In genomic region chr1:40823971-40824370, GRCh38 we compare ENCODE assay signal across 17 cellular contexts. TPM values are rescaled to one million over a fixed set of nuclear protein-coding genes. Genes with fewer than 3 reads are reported as not detected.
DNase-seq lines count a peak whose midpoint lies in the region; ATAC-seq and TF ChIP-seq lines count a peak whose summit lies in the region.
"Had no signal": no experiment of that assay in that cellular context is flagged by ENCODE, and none has a peak within 500 bp of the region (broad histone marks: within the 10 kb centered on the region; RNA-seq: fewer than 3 reads in every experiment).

No MANE protein-coding gene starts in this region.

- peaks cover 29% of the 10 kb centered on the region for H3K27me3 Mint-ChIP-seq in activated naive CD4-positive, alpha-beta T cell treated with anti-CD3 and anti-CD28 coated beads, Interleukin-2, amount 10 ng/mL, durations not matched to agents 7 days and 5 days
- no peaks in the 10 kb centered on the region; the same call in 1 of the 2 replicates for H3K27me3 Mint-ChIP-seq in WTC11 (ENCODE audit: low read depth)

- H3K79me1 ChIP-seq in neuronal stem cell (ENCODE audit: low read depth, low read length) = no peaks in the 10 kb centered on the region

- peak overlapping the region; percentile 99 for H2AK5ac ChIP-seq in neuronal stem cell (ENCODE audit: low read depth, low read length)

- no peak for ATAC-seq in activated naive CD4-positive, alpha-beta T cell treated with anti-CD3 and anti-CD28 coated beads, Interleukin-2, amount 50 U/mL, for 72 hours
- ATAC-seq in WTC11 = no peak

- no peaks in the 10 kb centered on the region for H3K9me3 Mint-ChIP-seq in activated naive CD4-positive, alpha-beta T cell treated with anti-CD3 and anti-CD28 coated beads, Interleukin-2, amount 10 ng/mL, durations not matched to agents 7 days and 5 days
- H3K9me3 Mint-ChIP-seq in activated naive CD4-positive, alpha-beta T cell treated with anti-CD3 and anti-CD28 coated beads, Interleukin-2, amount 50 U/mL, for 72 hours = no peaks in the 10 kb centered on the region
- no peaks in the 10 kb centered on the region for H3K9me3 Mint-ChIP-seq in WTC11

- peak overlapping the region; percentile 96 for H3K18ac ChIP-seq in neuronal stem cell (ENCODE audit: low read length)

- no peak overlapping the region for H2AFZ ChIP-seq in neuronal stem cell (ENCODE audit: low read length)

- peak overlapping the region; percentile 50 for H3K23ac ChIP-seq in neuronal stem cell (ENCODE audit: low read depth, low read length, poor library complexity)

- H2BK12ac ChIP-seq in neuronal stem cell (ENCODE audit: low read length) = peak overlapping the region; percentile 97

- H3K9me3 ChIP-seq in esophagus squamous epithelium (no peaks in the 10 kb centered on the region), neuronal stem cell (replicated peaks in 1 of 2; ENCODE audit: control insufficient read depth in 2 of 2, insufficient read depth in 1 of 2, low read depth in 1 of 2, low read length in 2 of 2) (no peaks in the 10 kb centered on the region), suprapubic skin (no peaks in the 10 kb centered on the region)

- H3K36me3 ChIP-seq in esophagus squamous epithelium (no peaks in the 10 kb centered on the region), neuronal stem cell (replicated peaks in 1 of 2; ENCODE audit: control insufficient read depth in 2 of 2, insufficient read depth in 2 of 2, low read length in 2 of 2) (no peaks in the 10 kb centered on the region), suprapubic skin (no peaks in the 10 kb centered on the region)

- peak overlapping the region; percentile 69 for H2BK5ac ChIP-seq in neuronal stem cell (ENCODE audit: low read length)

- no peak for TF ChIP-seq POLR2A in esophagus squamous epithelium (IDR thresholded peaks at IDR 0.05)
- TF ChIP-seq POLR2A in suprapubic skin (IDR thresholded peaks at IDR 0.05) = no peak

- H3K14ac ChIP-seq in neuronal stem cell (ENCODE audit: low read length) = peak overlapping the region; percentile 49

- H3K4ac ChIP-seq in neuronal stem cell (ENCODE audit: low read length) = peak overlapping the region; percentile 97

- H4K91ac ChIP-seq in neuronal stem cell (ENCODE audit: low read depth, low read length, poor library complexity) = peak overlapping the region; percentile 96

- POLR2A ChIA-PET in WTC11 (lab: Charles Lee) = no interaction called here

- no peak overlapping the region for H4K8ac ChIP-seq in neuronal stem cell (ENCODE audit: low read depth, low read length)

- H2BK15ac ChIP-seq in neuronal stem cell (ENCODE audit: low read length) = peak overlapping the region; percentile 97

- peak overlapping the region; percentile 75 for H3K27ac Mint-ChIP-seq in activated naive CD4-positive, alpha-beta T cell treated with anti-CD3 and anti-CD28 coated beads, Interleukin-2, amount 10 ng/mL, durations not matched to agents 7 days and 5 days
- peak overlapping the region in 1 of 2 donors; percentile 20 for H3K27ac Mint-ChIP-seq in activated naive CD4-positive, alpha-beta T cell treated with anti-CD3 and anti-CD28 coated beads, Interleukin-2, amount 50 U/mL, for 72 hours
- peak overlapping the region; percentile 44; the same call in 1 of the 2 replicates for H3K27ac Mint-ChIP-seq in WTC11

- H3K4me1 Mint-ChIP-seq in activated naive CD4-positive, alpha-beta T cell treated with anti-CD3 and anti-CD28 coated beads, Interleukin-2, amount 10 ng/mL, durations not matched to agents 7 days and 5 days = peaks cover 31% of the 10 kb centered on the region
- H3K4me1 Mint-ChIP-seq in WTC11 = peaks cover 29% of the 10 kb centered on the region

- no peak for DNase-seq in activated naive CD4-positive, alpha-beta T cell treated with anti-CD3 and anti-CD28 coated beads, Interleukin-2, amount 10 ng/mL, durations not matched to agents 7 days and 5 days
- DNase-seq in activated naive CD4-positive, alpha-beta T cell treated with anti-CD3 and anti-CD28 coated beads, Interleukin-2, amount 50 U/mL, for 72 hours (ENCODE audit: low spot score in 2 of 2) = no peak
- DNase-seq in WTC11 (ENCODE audit: low spot score) (no peak), esophagus squamous epithelium (lab: John Stamatoyannopoulos, UW) (no peak), neuronal stem cell (ENCODE audit: low spot score) (no peak), suprapubic skin (ENCODE audit: low spot score in 2 of 2) (no peak), NCI-H2196 treated with DMSO at 0.1 percent for 48 hours (lab: John Stamatoyannopoulos, UW; ENCODE audit: unreplicated experiment) (no peak)
- DNase-seq in activated effector memory CD4-positive, alpha-beta T cell treated with Interleukin-2 at 50 U/mL for 16 hours = no peak
- DNase-seq: COR-L47; NCI-H1436 treated with DMSO at 0.1 percent for 48 hours; NCI-H2081; NCI-H2227 treated with DMSO at 0.1 percent for 48 hours; NCI-H526 treated with DMSO at 0.1 percent for 48 hours; NK-92 treated with Interleukin-12 subunit alpha and Interleukin-12 subunit beta, amount 100 ng/mL, for 24 hours had no signal

- peak overlapping the region; percentile 34 for H3K9ac ChIP-seq in neuronal stem cell (ENCODE audit: low read depth, low read length, poor library complexity)

- CTCF ChIA-PET in activated naive CD4-positive, alpha-beta T cell treated with anti-CD3 and anti-CD28 coated beads, Interleukin-2, amount 10 ng/mL, durations not matched to agents 7 days and 5 days (lab: Charles Lee) = interaction anchor here (0.6 to 1.8 kb wide), 2 partner anchors 50 to 123 kb away, joined by 4 to 6 read pairs; no protein-coding TSS in a partner anchor
- CTCF ChIA-PET in WTC11 (lab: Charles Lee) = interaction anchor here (0.8 to 1.3 kb wide), 4 partner anchors 9 to 155 kb away, joined by 3 to 4 read pairs (median 4); no protein-coding TSS in a partner anchor

- H3K36me3 Mint-ChIP-seq in activated naive CD4-positive, alpha-beta T cell treated with anti-CD3 and anti-CD28 coated beads, Interleukin-2, amount 10 ng/mL, durations not matched to agents 7 days and 5 days = no peaks in the 10 kb centered on the region
- no peaks in the 10 kb centered on the region for H3K36me3 Mint-ChIP-seq in activated naive CD4-positive, alpha-beta T cell treated with anti-CD3 and anti-CD28 coated beads, Interleukin-2, amount 50 U/mL, for 72 hours
- no peaks in the 10 kb centered on the region for H3K36me3 Mint-ChIP-seq in WTC11

- no peak overlapping the region for H3K4me3 Mint-ChIP-seq in activated naive CD4-positive, alpha-beta T cell treated with anti-CD3 and anti-CD28 coated beads, Interleukin-2, amount 10 ng/mL, durations not matched to agents 7 days and 5 days
- no peak overlapping the region for H3K4me3 Mint-ChIP-seq in WTC11

- H3K27ac ChIP-seq in esophagus squamous epithelium (peak overlapping the region in 3 of 4 donors; percentile 30 to 49 (median 48)), neuronal stem cell (replicated peaks; ENCODE audit: low read length) (no peak overlapping the region), suprapubic skin (no peak overlapping the region)
- H3K27ac ChIP-seq: 22Rv1, C4-2B, RWPE1 had no signal

- WGBS in esophagus squamous epithelium, 2 donors = 71 to 82% methylated on average over 1 to 2 of the region's 17 CpGs
- no CpG with 5 or more reads among the region's 17 CpGs for WGBS in neuronal stem cell (ENCODE audit: extremely low coverage in 2 of 2, insufficient read length in 2 of 2, insufficient replicate concordance in 1 of 2), 2 donors
- WGBS in suprapubic skin = 93% methylated on average over 8 of the region's 17 CpGs

- H2BK120ac ChIP-seq in neuronal stem cell (ENCODE audit: low read depth, low read length) = peak overlapping the region; percentile 69

- H3K4me2 ChIP-seq in neuronal stem cell (ENCODE audit: insufficient read depth, low read length, poor library complexity, severe bottlenecking) = no peak overlapping the region

- no peak for TF ChIP-seq EP300 in suprapubic skin (IDR thresholded peaks at IDR 0.05)

- TF ChIP-seq CTCF in WTC11 (IDR thresholded peaks at IDR 0.05) = no peak
- TF ChIP-seq CTCF in esophagus squamous epithelium (IDR thresholded peaks at IDR 0.05) = no peak
- TF ChIP-seq CTCF in suprapubic skin (IDR thresholded peaks at IDR 0.05) = no peak

- peaks cover 0 to 26% (median 6%) of the 10 kb centered on the region in 3 donors for H3K4me1 ChIP-seq in esophagus squamous epithelium
- H3K4me1 ChIP-seq in neuronal stem cell (ENCODE audit: control insufficient read depth in 2 of 2, insufficient read depth in 1 of 2, low read depth in 1 of 2, low read length in 2 of 2) = peaks cover 16 to 44% of the 10 kb centered on the region in 2 donors
- no peaks in the 10 kb centered on the region for H3K4me1 ChIP-seq in suprapubic skin

- H3K27me3 ChIP-seq in esophagus squamous epithelium = no peaks in the 10 kb centered on the region
- H3K27me3 ChIP-seq in neuronal stem cell (ENCODE audit: control insufficient read depth in 3 of 3, insufficient read depth in 3 of 3, low read depth in 1 of 3, low read length in 3 of 3) = peaks cover 0 to 74% (median 5%) of the 10 kb centered on the region in 3 experiments
- H3K27me3 ChIP-seq in suprapubic skin = no peaks in the 10 kb centered on the region

- H3K4me3 ChIP-seq in esophagus squamous epithelium = no peak overlapping the region
- no peak overlapping the region for H3K4me3 ChIP-seq in neuronal stem cell (ENCODE audit: low read length in 2 of 2)
- H3K4me3 ChIP-seq in suprapubic skin = no peak overlapping the region

- intact Hi-C loops in esophagus squamous epithelium (cut with DNase I) = no loop called here

TF ChIP-seq in WTC11, 78 proteins besides CTCF, POLR2A, EP300 and RAD21:
- no peak for TF ChIP-seq HMGA2 (CRISPR knock-in tag; IDR thresholded peaks at IDR 0.05)

RNA-seq across cellular contexts. Expression of gene CITED4, which starts 38.2 kb away (rescaled TPM):
- 1 to 10 TPM; 1.4 to 4.4 TPM for total RNA-seq in activated naive CD4-positive, alpha-beta T cell treated with anti-CD3 and anti-CD28 coated beads, Interleukin-2, amount 50 U/mL, for 72 hours
- total RNA-seq in WTC11 (2021) (22.3 to 24.6 TPM (median 23.9 TPM) in 3 replicates), esophagus squamous epithelium (10 to 100 TPM; 12.2 to 40.6 (median 22.1) TPM), suprapubic skin (10 to 100 TPM; 52.6 to 90.4 (median 58.4) TPM)
- 17.7 TPM for polyA plus RNA-seq in neuronal stem cell (2013, experiment 1 of 2)
- polyA plus RNA-seq in neuronal stem cell (2013, experiment 2 of 2) = 17.8 TPM

RNA-seq across cellular contexts. Expression of gene KCNQ4, which starts 40.4 kb away (rescaled TPM):
- total RNA-seq in activated naive CD4-positive, alpha-beta T cell treated with anti-CD3 and anti-CD28 coated beads, Interleukin-2, amount 50 U/mL, for 72 hours = 1 to 10 TPM in 1 of 2 donors, under 1 TPM in 1; 0.73 to 1.5 TPM
- total RNA-seq in WTC11 (2021) = 3.3 to 4.0 TPM (median 3.6 TPM) in 3 replicates
- total RNA-seq in esophagus squamous epithelium = 1 to 10 TPM in 1 of 4 donors, under 1 TPM in 3; 0.50 to 2.1 (median 0.81) TPM
- polyA plus RNA-seq in neuronal stem cell (2013, experiment 1 of 2) = 3.1 TPM
- 3.2 TPM for polyA plus RNA-seq in neuronal stem cell (2013, experiment 2 of 2)
- 1 to 10 TPM; 1.1 to 3.8 (median 1.5) TPM for total RNA-seq in suprapubic skin

Comparison
In these comparisons a context has a peak if more than half of its experiments do, and no peak if none do; other contexts are left out.
1. H3K27ac ChIP-seq: peak in esophagus squamous epithelium (3 of 4); none in neuronal stem cell (single experiment) and suprapubic skin (single experiment).